ENCODE assay signal across 16 cellular contexts in the genomic region with DNA sequence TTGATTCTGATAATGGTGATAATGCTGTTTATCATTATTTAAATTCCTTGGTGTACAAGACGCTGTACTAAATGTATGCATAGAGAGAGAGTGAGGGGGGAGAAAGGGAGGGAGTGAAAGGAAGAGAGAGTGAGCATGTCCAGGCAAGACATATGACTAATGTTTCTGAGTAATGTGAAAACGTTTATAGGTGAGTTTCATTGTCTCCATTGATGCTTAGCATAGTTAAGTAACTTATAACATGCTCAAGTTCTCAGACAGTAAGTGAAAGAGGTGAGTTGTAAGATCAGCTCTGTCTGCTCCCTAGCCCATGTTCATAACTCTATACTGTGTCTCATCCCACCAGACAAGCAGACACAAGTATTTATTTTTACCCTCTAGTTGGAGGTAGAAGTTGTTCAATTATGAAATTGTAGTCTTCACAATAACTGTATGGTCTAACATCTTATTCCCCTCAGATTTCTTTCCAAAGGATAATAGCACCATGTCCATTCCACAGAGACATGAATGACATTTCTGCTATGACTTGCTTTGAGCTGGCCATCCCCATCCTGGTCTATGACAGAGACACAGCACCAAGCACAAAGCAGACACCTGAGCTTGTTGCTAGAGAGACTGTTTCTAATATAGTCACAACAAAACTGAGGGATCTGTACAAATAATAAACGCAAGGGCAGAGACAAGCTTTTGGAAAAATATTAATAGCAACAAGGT.
DNase-seq lines count a peak whose midpoint lies in the region; ATAC-seq and TF ChIP-seq lines count a peak whose summit lies in the region.
"Had no signal": no experiment of that assay in that cellular context is flagged by ENCODE, and none has a peak within 500 bp of the region (broad histone marks: within the 10 kb centered on the region; RNA-seq: fewer than 3 reads in every experiment).

No MANE protein-coding gene starts in this region.

- no peaks in the 10 kb centered on the region for H3K9me3 Mint-ChIP-seq in stimulated activated effector memory CD8-positive, alpha-beta T cell treated with anti-CD3 and anti-CD28 coated beads, Interleukin-12 subunit alpha, Interleukin-12 subunit beta, amount 100 ng/mL, for 72 hours

- DNase-seq in epithelial cell of prostate (ENCODE audit: low read depth, low spot score) (peak; percentile 92), left lobe of liver (ENCODE audit: low spot score) (no peak), right atrium auricular region (ENCODE audit: low spot score) (no peak), NCI-H128 (lab: John Stamatoyannopoulos, UW; ENCODE audit: unreplicated experiment) (no peak)
- no peak for DNase-seq in stimulated activated effector memory CD8-positive, alpha-beta T cell treated with anti-CD3 and anti-CD28 coated beads, Interleukin-12 subunit alpha, Interleukin-12 subunit beta, amount 100 ng/mL, for 72 hours (ENCODE audit: low spot score in 2 of 2)
- DNase-seq: activated T-cell treated with anti-CD3 and anti-CD28 coated beads for 4 hours, mesenchymal stem cell, NCI-H2081, small intestine, substantia nigra had no signal

- no peak for TF ChIP-seq CTCF in right atrium auricular region (IDR thresholded peaks at IDR 0.05)

- no peaks in the 10 kb centered on the region for H3K27me3 ChIP-seq in right atrium auricular region
- H3K27me3 ChIP-seq: BLaER1 had no signal

- no peaks in the 10 kb centered on the region for H3K9me3 ChIP-seq in right atrium auricular region
- H3K9me3 ChIP-seq: BLaER1 had no signal

- peak; percentile 76 for ATAC-seq in GM18517 (IDR thresholded peaks at IDR 0.05; ENCODE audit: unreplicated experiment)
- peak; percentile 79 for ATAC-seq in GM21390 (IDR thresholded peaks at IDR 0.05; ENCODE audit: unreplicated experiment)
- peak; percentile 64 for ATAC-seq in HG03342 (IDR thresholded peaks at IDR 0.05; ENCODE audit: unreplicated experiment)
- no peak for ATAC-seq in left lobe of liver
- no peak for ATAC-seq in stimulated activated effector memory CD8-positive, alpha-beta T cell treated with anti-CD3 and anti-CD28 coated beads, Interleukin-12 subunit alpha, Interleukin-12 subunit beta, amount 100 ng/mL, for 72 hours
- ATAC-seq: SK-N-SH treated with all-trans-retinoic acid at 6 μM for 48 hours, WTC11 had no signal

- no peak overlapping the region for H3K4me3 ChIP-seq in right atrium auricular region
- H3K4me3 ChIP-seq: BLaER1 had no signal

- H3K27ac ChIP-seq in epithelial cell of prostate = peak overlapping the region; percentile 73
- no peak overlapping the region for H3K27ac ChIP-seq in right atrium auricular region
- H3K27ac ChIP-seq: BLaER1 had no signal

- H3K36me3 ChIP-seq in right atrium auricular region = no peaks in the 10 kb centered on the region
- H3K36me3 ChIP-seq: BLaER1 had no signal

- H3K4me1 Mint-ChIP-seq in stimulated activated effector memory CD8-positive, alpha-beta T cell treated with anti-CD3 and anti-CD28 coated beads, Interleukin-12 subunit alpha, Interleukin-12 subunit beta, amount 100 ng/mL, for 72 hours = no peaks in the 10 kb centered on the region
- H3K4me1 Mint-ChIP-seq: WTC11 had no signal

- no peak overlapping the region for H3K27ac Mint-ChIP-seq in stimulated activated effector memory CD8-positive, alpha-beta T cell treated with anti-CD3 and anti-CD28 coated beads, Interleukin-12 subunit alpha, Interleukin-12 subunit beta, amount 100 ng/mL, for 72 hours
- H3K27ac Mint-ChIP-seq: WTC11 had no signal

- no peaks in the 10 kb centered on the region for H3K36me3 Mint-ChIP-seq in stimulated activated effector memory CD8-positive, alpha-beta T cell treated with anti-CD3 and anti-CD28 coated beads, Interleukin-12 subunit alpha, Interleukin-12 subunit beta, amount 100 ng/mL, for 72 hours
- H3K36me3 Mint-ChIP-seq: WTC11 had no signal

- H3K4me1 ChIP-seq in right atrium auricular region = no peaks in the 10 kb centered on the region
- H3K4me1 ChIP-seq: BLaER1 had no signal

- H3K4me3 Mint-ChIP-seq in stimulated activated effector memory CD8-positive, alpha-beta T cell treated with anti-CD3 and anti-CD28 coated beads, Interleukin-12 subunit alpha, Interleukin-12 subunit beta, amount 100 ng/mL, for 72 hours = no peak overlapping the region
- H3K4me3 Mint-ChIP-seq: WTC11 had no signal

Comparison
In these comparisons a context has a peak if more than half of its experiments do, and no peak if none do; other contexts are left out.
1. ATAC-seq: peak in GM18517 (single experiment), GM21390 (single experiment) and HG03342 (single experiment); none in left lobe of liver (single experiment) and stimulated activated effector memory CD8-positive, alpha-beta T cell treated with anti-CD3 and anti-CD28 coated beads, Interleukin-12 subunit alpha, Interleukin-12 subunit beta, amount 100 ng/mL, for 72 hours (single experiment).